Comparison of ENCODE assay signal across 21 cellular contexts in genomic region chr1:89898150-89898549, GRCh38.
"Had no signal": no experiment of that assay in that cellular context is flagged by ENCODE, and none has a peak within 500 bp of the region (broad histone marks: within the 10 kb centered on the region; RNA-seq: fewer than 3 reads in every experiment).

No MANE protein-coding gene starts in this region.

- H3K9me3 ChIP-seq: heart left ventricle, mucosa of descending colon, ovary, right atrium auricular region, transverse colon had no signal

- H3K36me3 Mint-ChIP-seq: natural killer cell had no signal

- DNase-seq: cerebellar nuclear complex; erythroblast; foreskin melanocyte; heart left ventricle; hypothalamus; kidney glomerular epithelial cell; mammary epithelial cell; mucosa of descending colon; natural killer cell; nucleus accumbens; ovary; stimulated activated CD4-positive, alpha-beta T cell treated with anti-CD3 and anti-CD28 coated beads, Interleukin-15, amount 100 ng/mL, for 24 hours; stimulated activated CD4-positive, alpha-beta T cell treated with anti-CD3 and anti-CD28 coated beads, Interleukin-1b, Interleukin-23, amount 100 ng/mL, for 48 hours; stimulated activated CD4-positive, alpha-beta T cell treated with anti-CD3 and anti-CD28 coated beads, Interleukin-4, amount 100 ng/mL, for 24 hours; transverse colon had no signal

- H3K27me3 Mint-ChIP-seq: dendritic cell treated with granulocyte-macrophage colony-stimulating factor and Interleukin-4, amounts not matched to agents 40 ng/mL and 50 ng/mL, for 4 days; stimulated activated memory B cell treated with anti-CD40 and anti-IgM and Interleukin-4, amounts not matched to agents 10 μg/mL and 1 μg/mL and 100 μg/mL, for 72 hours; stimulated activated naive CD8-positive, alpha-beta T cell treated with anti-CD3 and anti-CD28 coated beads, Interleukin-15, Interleukin-2, amounts not matched to agents 100 ng/mL and 50 ng/mL, for 24 hours had no signal

- H3K27me3 ChIP-seq: heart left ventricle, neural progenitor cell, ovary, right atrium auricular region, transverse colon had no signal

- H3K4me1 ChIP-seq: right atrium auricular region had no signal

- H3K4me3 Mint-ChIP-seq: dendritic cell treated with granulocyte-macrophage colony-stimulating factor and Interleukin-4, amounts not matched to agents 40 ng/mL and 50 ng/mL, for 4 days; natural killer cell; neural progenitor cell; stimulated activated memory B cell treated with anti-CD40 and anti-IgM and Interleukin-4, amounts not matched to agents 10 μg/mL and 1 μg/mL and 100 μg/mL, for 72 hours; stimulated activated naive CD8-positive, alpha-beta T cell treated with anti-CD3 and anti-CD28 coated beads, Interleukin-15, Interleukin-2, amounts not matched to agents 100 ng/mL and 50 ng/mL, for 24 hours had no signal

- H3K36me3 ChIP-seq: heart left ventricle, neural progenitor cell, ovary, right atrium auricular region, transverse colon had no signal

- H3K27ac ChIP-seq: heart left ventricle, neural progenitor cell, ovary, right atrium auricular region, transverse colon had no signal

- H3K27ac Mint-ChIP-seq: dendritic cell treated with granulocyte-macrophage colony-stimulating factor and Interleukin-4, amounts not matched to agents 40 ng/mL and 50 ng/mL, for 4 days; natural killer cell; neural progenitor cell; stimulated activated memory B cell treated with anti-CD40 and anti-IgM and Interleukin-4, amounts not matched to agents 10 μg/mL and 1 μg/mL and 100 μg/mL, for 72 hours; stimulated activated naive CD8-positive, alpha-beta T cell treated with anti-CD3 and anti-CD28 coated beads, Interleukin-15, Interleukin-2, amounts not matched to agents 100 ng/mL and 50 ng/mL, for 24 hours had no signal

- ATAC-seq: mucosa of descending colon; natural killer cell; stimulated activated memory B cell treated with anti-CD40 and anti-IgM and Interleukin-4, amounts not matched to agents 10 μg/mL and 1 μg/mL and 100 μg/mL, for 72 hours had no signal

- H3K4me3 ChIP-seq: heart left ventricle, mucosa of descending colon, neural progenitor cell, ovary, right atrium auricular region, smooth muscle cell, transverse colon had no signal

- H3K9me3 Mint-ChIP-seq: dendritic cell treated with granulocyte-macrophage colony-stimulating factor and Interleukin-4, amounts not matched to agents 40 ng/mL and 50 ng/mL, for 4 days; natural killer cell; neural progenitor cell; stimulated activated memory B cell treated with anti-CD40 and anti-IgM and Interleukin-4, amounts not matched to agents 10 μg/mL and 1 μg/mL and 100 μg/mL, for 72 hours; stimulated activated naive CD8-positive, alpha-beta T cell treated with anti-CD3 and anti-CD28 coated beads, Interleukin-15, Interleukin-2, amounts not matched to agents 100 ng/mL and 50 ng/mL, for 24 hours had no signal
